In the genomic region with DNA sequence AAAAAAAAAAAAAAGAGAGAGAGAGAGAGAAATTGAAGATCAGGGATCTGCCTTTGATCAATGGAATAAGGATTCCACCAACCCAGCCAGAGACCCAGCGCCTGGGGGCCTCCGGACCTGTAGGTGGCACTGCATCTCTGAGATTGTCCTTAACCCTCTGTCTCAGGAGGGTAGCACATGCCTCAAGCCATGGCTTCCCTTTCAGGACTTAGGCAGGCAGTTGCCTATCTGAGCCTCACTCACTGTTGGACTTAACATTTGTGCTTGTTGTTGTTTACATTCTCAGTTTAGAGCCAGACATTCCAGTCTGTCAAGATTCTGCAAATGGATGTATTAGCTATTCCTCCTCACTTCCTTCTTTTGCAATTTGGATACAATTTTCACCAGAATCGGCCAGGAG, we compare ENCODE assay signal across 1 cellular context.
TF ChIP-seq lines count a peak whose summit lies in the region.

No MANE protein-coding gene starts in this region.

TF ChIP-seq in HepG2, 621 proteins besides CTCF, POLR2A, EP300 and RAD21 (continued from another document):
- TF ChIP-seq GABPA (IDR thresholded peaks at IDR 0.05; ENCODE audit: low read depth, low read length) (no peak), GABPA (CRISPR knock-in tag; IDR thresholded peaks at IDR 0.05; ENCODE audit: low read depth) (peak; percentile 49; the same call in 1 of the 2 replicates), ZSCAN30 (CRISPR knock-in tag; IDR thresholded peaks at IDR 0.05) (no peak), RARA (CRISPR knock-in tag; IDR thresholded peaks at IDR 0.05) (no peak), MXD4 (CRISPR knock-in tag; IDR thresholded peaks at IDR 0.05) (no peak), ZNF737 (CRISPR knock-in tag; IDR thresholded peaks at IDR 0.05; ENCODE audit: borderline replicate concordance) (no peak), ZMYM4 (CRISPR knock-in tag; IDR thresholded peaks at IDR 0.05) (peak; percentile 91), ZNF652 (CRISPR knock-in tag; IDR thresholded peaks at IDR 0.05; ENCODE audit: borderline replicate concordance, low read depth) (peak; percentile 22; the same call in 1 of the 2 replicates), STAG1 (CRISPR knock-in tag; IDR thresholded peaks at IDR 0.05) (0 out of 2 replicates have a peak, but pooled peaks have one; percentile 9), SETDB1 (CRISPR knock-in tag; IDR thresholded peaks at IDR 0.05; ENCODE audit: borderline replicate concordance) (peak; percentile 26; the same call in 1 of the 2 replicates), IRX3 (CRISPR knock-in tag; IDR thresholded peaks at IDR 0.05; ENCODE audit: borderline replicate concordance, low read depth) (no peak), POGZ (CRISPR knock-in tag; IDR thresholded peaks at IDR 0.05) (peak; percentile 45; the same call in 1 of the 2 replicates), ZNF773 (CRISPR knock-in tag; IDR thresholded peaks at IDR 0.05; ENCODE audit: borderline replicate concordance) (no peak), RNF2 (conservative IDR thresholded peaks at IDR 0.05; ENCODE audit: low read depth) (no peak), TAF15 (IDR thresholded peaks at IDR 0.05; ENCODE audit: low read depth, low read length, poor library complexity, severe bottlenecking) (no peak), EHMT2 (IDR thresholded peaks at IDR 0.05; ENCODE audit: borderline replicate concordance, low read depth, low read length) (peak; percentile 44; the same call in 1 of the 2 replicates), ZFX (CRISPR knock-in tag; IDR thresholded peaks at IDR 0.05; ENCODE audit: low read depth) (no peak), ZKSCAN8 (CRISPR knock-in tag; IDR thresholded peaks at IDR 0.05; ENCODE audit: borderline replicate concordance) (no peak), YY1 (IDR thresholded peaks at IDR 0.05; ENCODE audit: insufficient read depth, insufficient replicate concordance, low read depth, low read length) (peak; percentile 55), GTF2F1 (IDR thresholded peaks at IDR 0.05; ENCODE audit: low read length) (no peak), ETV5 (CRISPR knock-in tag; IDR thresholded peaks at IDR 0.05; ENCODE audit: borderline replicate concordance) (no peak), NFIB (CRISPR knock-in tag; IDR thresholded peaks at IDR 0.05; ENCODE audit: borderline replicate concordance) (no peak), ZNF501 (CRISPR knock-in tag; IDR thresholded peaks at IDR 0.05) (0 out of 2 replicates have a peak, but pooled peaks have one; percentile 8), ZNF350 (CRISPR knock-in tag; IDR thresholded peaks at IDR 0.05; ENCODE audit: borderline replicate concordance, low read depth) (no peak), RFX5 (IDR thresholded peaks at IDR 0.05; ENCODE audit: low read depth, low read length) (no peak), ZNF644 (CRISPR knock-in tag; IDR thresholded peaks at IDR 0.05; ENCODE audit: low read depth) (0 out of 2 replicates have a peak, but pooled peaks have one; percentile 14), MYC (CRISPR knock-in tag; IDR thresholded peaks at IDR 0.05; ENCODE audit: borderline replicate concordance) (peak; percentile 37; the same call in 1 of the 2 replicates), NRL (CRISPR knock-in tag; IDR thresholded peaks at IDR 0.05; ENCODE audit: borderline replicate concordance) (no peak)
- TF ChIP-seq, protein P1, sequence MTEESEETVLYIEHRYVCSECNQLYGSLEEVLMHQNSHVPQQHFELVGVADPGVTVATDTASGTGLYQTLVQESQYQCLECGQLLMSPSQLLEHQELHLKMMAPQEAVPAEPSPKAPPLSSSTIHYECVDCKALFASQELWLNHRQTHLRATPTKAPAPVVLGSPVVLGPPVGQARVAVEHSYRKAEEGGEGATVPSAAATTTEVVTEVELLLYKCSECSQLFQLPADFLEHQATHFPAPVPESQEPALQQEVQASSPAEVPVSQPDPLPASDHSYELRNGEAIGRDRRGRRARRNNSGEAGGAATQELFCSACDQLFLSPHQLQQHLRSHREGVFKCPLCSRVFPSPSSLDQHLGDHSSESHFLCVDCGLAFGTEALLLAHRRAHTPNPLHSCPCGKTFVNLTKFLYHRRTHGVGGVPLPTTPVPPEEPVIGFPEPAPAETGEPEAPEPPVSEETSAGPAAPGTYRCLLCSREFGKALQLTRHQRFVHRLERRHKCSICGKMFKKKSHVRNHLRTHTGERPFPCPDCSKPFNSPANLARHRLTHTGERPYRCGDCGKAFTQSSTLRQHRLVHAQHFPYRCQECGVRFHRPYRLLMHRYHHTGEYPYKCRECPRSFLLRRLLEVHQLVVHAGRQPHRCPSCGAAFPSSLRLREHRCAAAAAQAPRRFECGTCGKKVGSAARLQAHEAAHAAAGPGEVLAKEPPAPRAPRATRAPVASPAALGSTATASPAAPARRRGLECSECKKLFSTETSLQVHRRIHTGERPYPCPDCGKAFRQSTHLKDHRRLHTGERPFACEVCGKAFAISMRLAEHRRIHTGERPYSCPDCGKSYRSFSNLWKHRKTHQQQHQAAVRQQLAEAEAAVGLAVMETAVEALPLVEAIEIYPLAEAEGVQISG (CRISPR knock-in tag; IDR thresholded peaks at IDR 0.05), result peak; percentile 99
- TF ChIP-seq, protein P2, sequence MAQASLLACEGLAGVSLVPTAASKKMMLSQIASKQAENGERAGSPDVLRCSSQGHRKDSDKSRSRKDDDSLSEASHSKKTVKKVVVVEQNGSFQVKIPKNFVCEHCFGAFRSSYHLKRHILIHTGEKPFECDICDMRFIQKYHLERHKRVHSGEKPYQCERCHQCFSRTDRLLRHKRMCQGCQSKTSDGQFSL (CRISPR knock-in tag; IDR thresholded peaks at IDR 0.05), result no peak
- TF ChIP-seq, protein P3, sequence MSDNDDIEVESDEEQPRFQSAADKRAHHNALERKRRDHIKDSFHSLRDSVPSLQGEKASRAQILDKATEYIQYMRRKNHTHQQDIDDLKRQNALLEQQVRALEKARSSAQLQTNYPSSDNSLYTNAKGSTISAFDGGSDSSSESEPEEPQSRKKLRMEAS (IDR thresholded peaks at IDR 0.05), result peak; percentile 38; the same call in 1 of the 2 replicates
- TF ChIP-seq, protein P4, sequence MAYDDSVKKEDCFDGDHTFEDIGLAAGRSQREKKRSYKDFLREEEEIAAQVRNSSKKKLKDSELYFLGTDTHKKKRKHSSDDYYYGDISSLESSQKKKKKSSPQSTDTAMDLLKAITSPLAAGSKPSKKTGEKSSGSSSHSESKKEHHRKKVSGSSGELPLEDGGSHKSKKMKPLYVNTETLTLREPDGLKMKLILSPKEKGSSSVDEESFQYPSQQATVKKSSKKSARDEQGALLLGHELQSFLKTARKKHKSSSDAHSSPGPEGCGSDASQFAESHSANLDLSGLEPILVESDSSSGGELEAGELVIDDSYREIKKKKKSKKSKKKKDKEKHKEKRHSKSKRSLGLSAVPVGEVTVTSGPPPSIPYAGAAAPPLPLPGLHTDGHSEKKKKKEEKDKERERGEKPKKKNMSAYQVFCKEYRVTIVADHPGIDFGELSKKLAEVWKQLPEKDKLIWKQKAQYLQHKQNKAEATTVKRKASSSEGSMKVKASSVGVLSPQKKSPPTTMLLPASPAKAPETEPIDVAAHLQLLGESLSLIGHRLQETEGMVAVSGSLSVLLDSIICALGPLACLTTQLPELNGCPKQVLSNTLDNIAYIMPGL (CRISPR knock-in tag; IDR thresholded peaks at IDR 0.05; ENCODE audit: borderline replicate concordance in 1 of 2, low read depth in 1 of 2), result no peak
- TF ChIP-seq, protein P5, sequence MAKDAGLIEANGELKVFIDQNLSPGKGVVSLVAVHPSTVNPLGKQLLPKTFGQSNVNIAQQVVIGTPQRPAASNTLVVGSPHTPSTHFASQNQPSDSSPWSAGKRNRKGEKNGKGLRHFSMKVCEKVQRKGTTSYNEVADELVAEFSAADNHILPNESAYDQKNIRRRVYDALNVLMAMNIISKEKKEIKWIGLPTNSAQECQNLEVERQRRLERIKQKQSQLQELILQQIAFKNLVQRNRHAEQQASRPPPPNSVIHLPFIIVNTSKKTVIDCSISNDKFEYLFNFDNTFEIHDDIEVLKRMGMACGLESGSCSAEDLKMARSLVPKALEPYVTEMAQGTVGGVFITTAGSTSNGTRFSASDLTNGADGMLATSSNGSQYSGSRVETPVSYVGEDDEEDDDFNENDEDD (CRISPR knock-in tag; IDR thresholded peaks at IDR 0.05; ENCODE audit: borderline replicate concordance), result 0 out of 2 replicates have a peak, but pooled peaks have one; percentile 24
- TF ChIP-seq, protein P6, sequence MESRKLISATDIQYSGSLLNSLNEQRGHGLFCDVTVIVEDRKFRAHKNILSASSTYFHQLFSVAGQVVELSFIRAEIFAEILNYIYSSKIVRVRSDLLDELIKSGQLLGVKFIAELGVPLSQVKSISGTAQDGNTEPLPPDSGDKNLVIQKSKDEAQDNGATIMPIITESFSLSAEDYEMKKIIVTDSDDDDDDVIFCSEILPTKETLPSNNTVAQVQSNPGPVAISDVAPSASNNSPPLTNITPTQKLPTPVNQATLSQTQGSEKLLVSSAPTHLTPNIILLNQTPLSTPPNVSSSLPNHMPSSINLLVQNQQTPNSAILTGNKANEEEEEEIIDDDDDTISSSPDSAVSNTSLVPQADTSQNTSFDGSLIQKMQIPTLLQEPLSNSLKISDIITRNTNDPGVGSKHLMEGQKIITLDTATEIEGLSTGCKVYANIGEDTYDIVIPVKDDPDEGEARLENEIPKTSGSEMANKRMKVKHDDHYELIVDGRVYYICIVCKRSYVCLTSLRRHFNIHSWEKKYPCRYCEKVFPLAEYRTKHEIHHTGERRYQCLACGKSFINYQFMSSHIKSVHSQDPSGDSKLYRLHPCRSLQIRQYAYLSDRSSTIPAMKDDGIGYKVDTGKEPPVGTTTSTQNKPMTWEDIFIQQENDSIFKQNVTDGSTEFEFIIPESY (CRISPR knock-in tag; IDR thresholded peaks at IDR 0.05), result peak; percentile 48; the same call in 1 of the 2 replicates
